In the genomic region with DNA sequence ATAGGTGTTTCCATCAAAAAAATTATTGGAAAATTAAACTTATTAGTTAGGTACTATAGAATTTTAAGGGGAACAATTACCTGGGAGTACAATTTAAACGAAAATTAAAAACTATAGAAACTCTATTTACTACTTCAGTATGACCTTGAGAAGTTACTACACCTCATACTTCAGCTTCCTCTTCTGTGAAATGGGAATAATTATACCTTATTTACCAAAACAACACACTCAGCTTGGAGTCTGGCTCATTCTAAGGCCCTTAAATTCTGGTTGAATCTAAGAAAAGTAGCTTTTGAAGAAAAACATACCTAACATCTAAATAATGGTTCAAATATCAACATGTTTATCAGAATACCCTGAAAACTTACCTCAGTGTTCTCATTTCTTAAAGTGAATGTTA, we compare ENCODE assay signal across 10 cellular contexts. TPM values are rescaled to one million over a fixed set of nuclear protein-coding genes. Genes with fewer than 3 reads are reported as not detected.
DNase-seq lines count a peak whose midpoint lies in the region; ATAC-seq, FAIRE-seq and TF ChIP-seq lines count a peak whose summit lies in the region.
"Had no signal": no experiment of that assay in that cellular context is flagged by ENCODE, and none has a peak within 500 bp of the region (broad histone marks: within the 10 kb centered on the region; RNA-seq: fewer than 3 reads in every experiment).

No MANE protein-coding gene starts in this region.

- no peak for TF ChIP-seq CTCF in lower lobe of right lung (IDR thresholded peaks at IDR 0.05)

- no peak for ATAC-seq in stimulated activated naive CD8-positive, alpha-beta T cell treated with anti-CD3 and anti-CD28 coated beads, Interleukin-15, Interleukin-2, amounts not matched to agents 100 U/mL and 50 U/mL, for 24 hours
- ATAC-seq in activated naive CD8-positive, alpha-beta T cell treated with anti-CD3 and anti-CD28 coated beads, Interleukin-2, amount 50 U/mL, for 24 hours = no peak
- ATAC-seq in lower lobe of right lung = no peak
- ATAC-seq in HG02870 (IDR thresholded peaks at IDR 0.05; ENCODE audit: unreplicated experiment) = no peak

- H3K36me3 ChIP-seq in lower lobe of right lung = peaks cover 40% of the 10 kb centered on the region

- peak overlapping the region; percentile 66 for H3K4me3 ChIP-seq in lower lobe of right lung

- no peaks in the 10 kb centered on the region for H3K9me3 ChIP-seq in lower lobe of right lung

- no peak for DNase-seq in stimulated activated naive CD8-positive, alpha-beta T cell treated with anti-CD3 and anti-CD28 coated beads, Interleukin-15, Interleukin-2, amounts not matched to agents 100 U/mL and 50 U/mL, for 24 hours
- no peak for DNase-seq in activated naive CD8-positive, alpha-beta T cell treated with anti-CD3 and anti-CD28 coated beads, Interleukin-2, amount 50 U/mL, for 24 hours
- no peak for DNase-seq in lower lobe of right lung
- no peak for DNase-seq in NCI-H1048 (lab: John Stamatoyannopoulos, UW)
- DNase-seq in urothelium cell line (ENCODE audit: low spot score) = no peak
- DNase-seq in posterior vena cava (ENCODE audit: low spot score) = no peak
- DNase-seq: activated effector memory CD4-positive, alpha-beta T cell treated with anti-CD3 and anti-CD28 coated beads, Interleukin-2, amount 50 U/mL, for 16 hours; DMS 273 treated with DMSO at 0.1 percent for 48 hours had no signal

- intact Hi-C loops in lower lobe of right lung (cut with DNase I) = no loop called here
- intact Hi-C loops in posterior vena cava (cut with DNase I) = no loop called here

- peaks cover 67% of the 10 kb centered on the region for H3K36me3 Mint-ChIP-seq in stimulated activated naive CD8-positive, alpha-beta T cell treated with anti-CD3 and anti-CD28 coated beads, Interleukin-15, Interleukin-2, amounts not matched to agents 100 ng/mL and 50 ng/mL, for 24 hours (ENCODE audit: low read depth)
- H3K36me3 Mint-ChIP-seq in activated naive CD8-positive, alpha-beta T cell treated with anti-CD3 and anti-CD28 coated beads, Interleukin-2, amount 50 U/mL, for 24 hours (ENCODE audit: low read depth) = peaks cover 57% of the 10 kb centered on the region

- peaks cover 61% of the 10 kb centered on the region for H3K4me1 ChIP-seq in lower lobe of right lung

- peaks cover 74% of the 10 kb centered on the region for H3K4me1 Mint-ChIP-seq in stimulated activated naive CD8-positive, alpha-beta T cell treated with anti-CD3 and anti-CD28 coated beads, Interleukin-15, Interleukin-2, amounts not matched to agents 100 ng/mL and 50 ng/mL, for 24 hours (ENCODE audit: low read depth)
- H3K4me1 Mint-ChIP-seq in activated naive CD8-positive, alpha-beta T cell treated with anti-CD3 and anti-CD28 coated beads, Interleukin-2, amount 50 U/mL, for 24 hours = peaks cover 73% of the 10 kb centered on the region

- peak overlapping the region; percentile 94 for H3K27ac Mint-ChIP-seq in stimulated activated naive CD8-positive, alpha-beta T cell treated with anti-CD3 and anti-CD28 coated beads, Interleukin-15, Interleukin-2, amounts not matched to agents 100 ng/mL and 50 ng/mL, for 24 hours
- H3K27ac Mint-ChIP-seq in activated naive CD8-positive, alpha-beta T cell treated with anti-CD3 and anti-CD28 coated beads, Interleukin-2, amount 50 U/mL, for 24 hours = peak overlapping the region; percentile 99

- H3K27ac ChIP-seq in lower lobe of right lung = peak overlapping the region; percentile 3

- no peak for FAIRE-seq in urothelium cell line (lab: Jason Lieb, UNC)

- no peaks in the 10 kb centered on the region for H3K27me3 Mint-ChIP-seq in stimulated activated naive CD8-positive, alpha-beta T cell treated with anti-CD3 and anti-CD28 coated beads, Interleukin-15, Interleukin-2, amounts not matched to agents 100 ng/mL and 50 ng/mL, for 24 hours
- H3K27me3 Mint-ChIP-seq in activated naive CD8-positive, alpha-beta T cell treated with anti-CD3 and anti-CD28 coated beads, Interleukin-2, amount 50 U/mL, for 24 hours = no peaks in the 10 kb centered on the region

- H3K27me3 ChIP-seq in lower lobe of right lung (ENCODE audit: low read depth) = no peaks in the 10 kb centered on the region

- H3K9me3 Mint-ChIP-seq in stimulated activated naive CD8-positive, alpha-beta T cell treated with anti-CD3 and anti-CD28 coated beads, Interleukin-15, Interleukin-2, amounts not matched to agents 100 ng/mL and 50 ng/mL, for 24 hours = no peaks in the 10 kb centered on the region
- no peaks in the 10 kb centered on the region for H3K9me3 Mint-ChIP-seq in activated naive CD8-positive, alpha-beta T cell treated with anti-CD3 and anti-CD28 coated beads, Interleukin-2, amount 50 U/mL, for 24 hours

- peak overlapping the region; percentile 91 for H3K4me3 Mint-ChIP-seq in stimulated activated naive CD8-positive, alpha-beta T cell treated with anti-CD3 and anti-CD28 coated beads, Interleukin-15, Interleukin-2, amounts not matched to agents 100 ng/mL and 50 ng/mL, for 24 hours
- H3K4me3 Mint-ChIP-seq in activated naive CD8-positive, alpha-beta T cell treated with anti-CD3 and anti-CD28 coated beads, Interleukin-2, amount 50 U/mL, for 24 hours = peak overlapping the region; percentile 94

RNA-seq across cellular contexts. Expression of gene NABP1, which starts 2.7 kb away (rescaled TPM):
- total RNA-seq in lower lobe of right lung (48.6 TPM), posterior vena cava (10 to 100 TPM; 26.8 to 32.0 TPM)
